In the genomic region with DNA sequence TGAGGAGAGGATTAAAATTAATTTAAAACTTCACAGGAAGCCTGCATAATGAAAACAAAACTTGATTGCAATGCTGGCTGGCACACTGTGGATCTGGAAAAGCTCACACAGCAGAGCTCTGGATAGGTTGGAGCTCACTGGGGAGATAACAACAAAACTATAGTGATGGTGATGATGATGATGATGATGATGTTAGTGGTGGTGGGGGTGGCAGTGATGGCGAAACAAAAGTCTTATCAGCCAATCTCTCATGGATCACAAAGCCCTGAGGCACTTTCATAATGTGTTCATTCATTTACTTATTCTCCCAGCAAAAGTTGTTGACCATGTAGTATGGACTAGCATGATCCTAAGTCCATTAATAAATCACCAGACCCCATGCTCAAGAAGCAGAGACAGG, we compare ENCODE assay signal across 27 cellular contexts.
"Had no signal": no experiment of that assay in that cellular context is flagged by ENCODE, and none has a peak within 500 bp of the region (broad histone marks: within the 10 kb centered on the region; RNA-seq: fewer than 3 reads in every experiment).

No MANE protein-coding gene starts in this region.

- ATAC-seq: effector memory CD8-positive, alpha-beta T cell; esophagus mucosa; foreskin keratinocyte; gastrocnemius medialis; gastroesophageal sphincter; heart left ventricle; heart right ventricle had no signal

- H3K4me3 ChIP-seq: colonic mucosa, coronary artery, dorsolateral prefrontal cortex, esophagus squamous epithelium, gastrocnemius medialis, gastroesophageal sphincter, heart left ventricle, heart right ventricle had no signal

- H3K27me3 ChIP-seq: colonic mucosa, esophagus squamous epithelium, gastrocnemius medialis, gastroesophageal sphincter, heart left ventricle, heart right ventricle had no signal

- H3K4me1 ChIP-seq: colonic mucosa, foreskin keratinocyte, gastrocnemius medialis, heart left ventricle, heart right ventricle had no signal

- FAIRE-seq: colon, endometrium, endothelial cell of umbilical vein, frontal cortex had no signal

- H3K9me3 ChIP-seq: colonic mucosa, esophagus squamous epithelium, gastrocnemius medialis, gastroesophageal sphincter had no signal

- H3K36me3 ChIP-seq: colonic mucosa, esophagus squamous epithelium, gastrocnemius medialis, gastroesophageal sphincter, heart left ventricle, heart right ventricle had no signal

- H3K27ac ChIP-seq: colonic mucosa, coronary artery, dorsolateral prefrontal cortex, epithelial cell of prostate, esophagus squamous epithelium, foreskin keratinocyte, gastrocnemius medialis, gastroesophageal sphincter, heart left ventricle, heart right ventricle had no signal

- DNase-seq: colonic mucosa; cortex of kidney; dermis blood vessel endothelial cell; dorsolateral prefrontal cortex; effector CD4-positive, alpha-beta T cell; effector CD8-positive, alpha-beta T cell; effector memory CD4-positive, alpha-beta T cell; effector memory CD8-positive, alpha-beta T cell; endodermal cell; erythroblast; esophagus squamous epithelium; foreskin fibroblast; foreskin keratinocyte; foreskin melanocyte; gastrocnemius medialis; glutamatergic neuron; head of caudate nucleus; heart left ventricle; heart right ventricle had no signal
